15 cellular contexts compared by ENCODE assay signal in genomic region chr5:81234299-81234698, GRCh38. TPM values are rescaled to one million over a fixed set of nuclear protein-coding genes. Genes with fewer than 3 reads are reported as not detected.
DNase-seq lines count a peak whose midpoint lies in the region; ATAC-seq and TF ChIP-seq lines count a peak whose summit lies in the region.
"Had no signal": no experiment of that assay in that cellular context is flagged by ENCODE, and none has a peak within 500 bp of the region (broad histone marks: within the 10 kb centered on the region; RNA-seq: fewer than 3 reads in every experiment).

No MANE protein-coding gene starts in this region.

- H3K27me3 ChIP-seq in esophagus muscularis mucosa (no peaks in the 10 kb centered on the region), neural progenitor cell (no peaks in the 10 kb centered on the region)
- H3K27me3 ChIP-seq: body of pancreas had no signal

- peaks cover 4% of the 10 kb centered on the region for H3F3A ChIP-seq in neural progenitor cell (ENCODE audit: low read depth)

- H3K4me3 ChIP-seq in esophagus muscularis mucosa (no peak overlapping the region), neural progenitor cell (no peak overlapping the region)
- H3K4me3 ChIP-seq: body of pancreas, GM12878, PC-9 had no signal

- H3K4me1 ChIP-seq in esophagus muscularis mucosa (peaks cover 31 to 46% (median 43%) of the 10 kb centered on the region in 4 donors), neural progenitor cell (peaks cover 8% of the 10 kb centered on the region)

- intact Hi-C loops in Right ventricle myocardium superior (cut with DNase I): no loop called here
- intact Hi-C loops in cardiac septum (cut with DNase I): loop anchor here (5.0 kb wide), 1 partner anchor 68 kb away; the partner anchor contains the start of gene ZCCHC9
- intact Hi-C loops in esophagus muscularis mucosa (cut with DNase I): loop anchor here (5.0 kb wide), 1 partner anchor 68 kb away; the partner anchor contains the start of gene ZCCHC9
- intact Hi-C loops in natural killer cell (cut with micrococcal nuclease): no loop called here

- H3K4me3 Mint-ChIP-seq in neural progenitor cell (peak overlapping the region; percentile 57), type B pancreatic cell (peak overlapping the region; percentile 62), natural killer cell (no peak overlapping the region)
- H3K4me3 Mint-ChIP-seq: effector memory CD8-positive, alpha-beta T cell had no signal

- H3K27me3 Mint-ChIP-seq in neural progenitor cell (ENCODE audit: insufficient read depth, low read depth) (no peaks in the 10 kb centered on the region), type B pancreatic cell (no peaks in the 10 kb centered on the region), natural killer cell (ENCODE audit: low read depth in 2 of 2) (peaks cover 0 to 3% of the 10 kb centered on the region in 2 donors)
- H3K27me3 Mint-ChIP-seq: effector memory CD8-positive, alpha-beta T cell had no signal

- no peaks in the 10 kb centered on the region for H3K36me3 ChIP-seq in esophagus muscularis mucosa
- no peaks in the 10 kb centered on the region for H3K36me3 ChIP-seq in neural progenitor cell

- DNase-seq in Right ventricle myocardium superior: no peak
- no peak for DNase-seq in cardiac septum (ENCODE audit: low spot score)
- no peak for DNase-seq in esophagus muscularis mucosa (ENCODE audit: extremely low spot score)
- DNase-seq in neural progenitor cell (ENCODE audit: low spot score): no peak
- no peak for DNase-seq in type B pancreatic cell (ENCODE audit: extremely low spot score, unreplicated experiment)
- no peak for DNase-seq in natural killer cell
- DNase-seq: body of pancreas; effector memory CD8-positive, alpha-beta T cell; PC-9; SK-N-SH had no signal

- TF ChIP-seq POLR2A in esophagus muscularis mucosa (IDR thresholded peaks at IDR 0.05; ENCODE audit: low read depth): no peak

- H3K27ac ChIP-seq in esophagus muscularis mucosa (replicated peaks in 1 of 4): peak overlapping the region; percentile 77 to 86 (median 82)
- H3K27ac ChIP-seq in neural progenitor cell: no peak overlapping the region
- H3K27ac ChIP-seq: PC-9 had no signal

- 91% methylated on average over 6 of the region's 7 CpGs for WGBS in esophagus muscularis mucosa

- no peak overlapping the region for H3K9ac ChIP-seq in neural progenitor cell
- H3K9ac ChIP-seq: SK-N-SH had no signal

- no peak overlapping the region for H2AFZ ChIP-seq in neural progenitor cell (replicated peaks)
- H2AFZ ChIP-seq: PC-9 had no signal

- H3K4me1 Mint-ChIP-seq in neural progenitor cell (peaks cover 20% of the 10 kb centered on the region), type B pancreatic cell (ENCODE audit: unreplicated experiment) (peaks cover 12% of the 10 kb centered on the region), natural killer cell (peaks cover 5 to 11% of the 10 kb centered on the region in 2 donors)

- TF ChIP-seq CTCF in esophagus muscularis mucosa (IDR thresholded peaks at IDR 0.05) (no peak), neural progenitor cell (IDR thresholded peaks at IDR 0.05) (no peak), type B pancreatic cell (conservative IDR thresholded peaks at IDR 0.05) (no peak), natural killer cell (IDR thresholded peaks at IDR 0.05) (no peak)

- TF ChIP-seq EP300 in esophagus muscularis mucosa (IDR thresholded peaks at IDR 0.05): no peak

- H3K9me3 ChIP-seq in esophagus muscularis mucosa (no peaks in the 10 kb centered on the region), neural progenitor cell (ENCODE audit: low read depth) (no peaks in the 10 kb centered on the region)
- H3K9me3 ChIP-seq: body of pancreas, SK-N-SH had no signal

- H3K36me3 Mint-ChIP-seq in neural progenitor cell: peaks cover 14% of the 10 kb centered on the region
- peaks cover 13% of the 10 kb centered on the region for H3K36me3 Mint-ChIP-seq in type B pancreatic cell
- H3K36me3 Mint-ChIP-seq in natural killer cell: no peaks in the 10 kb centered on the region

- H3K9me3 Mint-ChIP-seq in neural progenitor cell (no peaks in the 10 kb centered on the region), type B pancreatic cell (peaks cover 4% of the 10 kb centered on the region), natural killer cell (no peaks in the 10 kb centered on the region)
- H3K9me3 Mint-ChIP-seq: activated T-helper 2 cell treated with anti-CD3 and anti-CD28 coated beads, Interferon-gamma antibody, Interleukin-2, Interleukin-4, amounts not matched to agents 10 μg/mL and 5 μg/mL and 100 μg/mL, durations not matched to agents 14 hours and 24 hours and 36 hours; effector memory CD8-positive, alpha-beta T cell had no signal

- peaks cover 28% of the 10 kb centered on the region for H4K20me1 ChIP-seq in neural progenitor cell (ENCODE audit: low read depth)

- H3K27ac Mint-ChIP-seq in neural progenitor cell (peak overlapping the region; percentile 90), type B pancreatic cell (no peak overlapping the region), natural killer cell (no peak overlapping the region)
- H3K27ac Mint-ChIP-seq: activated T-helper 2 cell treated with anti-CD3 and anti-CD28 coated beads, Interferon-gamma antibody, Interleukin-2, Interleukin-4, amounts not matched to agents 10 μg/mL and 5 μg/mL and 100 μg/mL, durations not matched to agents 14 hours and 24 hours and 36 hours; effector memory CD8-positive, alpha-beta T cell had no signal

- H3K4me2 ChIP-seq in neural progenitor cell: no peak overlapping the region
- H3K4me2 ChIP-seq: PC-9, SK-N-SH had no signal

- ATAC-seq in Right ventricle myocardium superior (ENCODE audit: poor library complexity) (peak; percentile 1), natural killer cell (no peak), GM19351 (IDR thresholded peaks at IDR 0.05; ENCODE audit: unreplicated experiment) (no peak), GM21360 (IDR thresholded peaks at IDR 0.05; ENCODE audit: unreplicated experiment) (no peak)
- ATAC-seq: body of pancreas, GM12878 had no signal

- H3K79me2 ChIP-seq in neural progenitor cell (ENCODE audit: low read depth): no peaks in the 10 kb centered on the region

RNA-seq across cellular contexts. Expression of gene CKMT2, which starts 1.2 kb away (rescaled TPM):
- 1,933 TPM for total RNA-seq in Right ventricle myocardium superior
- 1,231 TPM for total RNA-seq in cardiac septum
- 10 to 100 TPM in 3 of 4 donors, 1 to 10 TPM in 1; 8.6 to 14.9 (median 12.9) TPM for total RNA-seq in esophagus muscularis mucosa
- not detected in 2 replicates for total RNA-seq in neural progenitor cell (ENCODE audit: low replicate concordance)
- total RNA-seq in type B pancreatic cell (ENCODE audit: low replicate concordance): 4.3 and 10.4 TPM in 2 replicates
- not detected for total RNA-seq in natural killer cell
- total RNA-seq: activated T-helper 2 cell treated with anti-CD3 and anti-CD28 coated beads, Interferon-gamma antibody, Interleukin-2, Interleukin-4, amounts not matched to agents 10 μg/mL and 5 μg/mL and 100 μg/mL, durations not matched to agents 14 hours and 24 hours and 36 hours; G401; GM12878; PC-9 had no signal

Comparison
In these comparisons a context has a peak if more than half of its experiments do, and no peak if none do; other contexts are left out.
1. intact Hi-C loops: an anchor here in cardiac septum (5.0 kb wide) and esophagus muscularis mucosa (5.0 kb wide); none called in Right ventricle myocardium superior and natural killer cell.
2. RNA of gene CKMT2, which starts 1.2 kb away (total RNA-seq): 1,933 TPM in Right ventricle myocardium superior (single experiment) and 1,231 TPM in cardiac septum (single experiment); 8.6 to 14.9 TPM in esophagus muscularis mucosa, 4.3 to 10.4 TPM in type B pancreatic cell, not detected in neural progenitor cell and not detected in natural killer cell; every median in the first group is over 10 times any median in the second.